ENCODE assay signal across 11 cellular contexts in genomic region chr11:16598032-16598431, GRCh38.
"Had no signal": no experiment of that assay in that cellular context is flagged by ENCODE, and none has a peak within 500 bp of the region (broad histone marks: within the 10 kb centered on the region; RNA-seq: fewer than 3 reads in every experiment).

No MANE protein-coding gene starts in this region.

- H3K4me3 ChIP-seq: GM23248, GM23338, HAP-1 had no signal

- H3K4me2 ChIP-seq: GM23338 had no signal

- H3K9ac ChIP-seq: GM23248 had no signal

- H3K27ac ChIP-seq: GM23248 had no signal

- FAIRE-seq: H1, H54 had no signal

- DNase-seq: GM23248, GOT3, H7, H9, HCEC 1CT, HFFc6 had no signal

- H2AFZ ChIP-seq: GM23248, GM23338 had no signal

- H3K36me3 ChIP-seq: HAP-1 had no signal

- ATAC-seq: GM23338, HCT116 had no signal

- H3K9me3 ChIP-seq: HAP-1 had no signal
